Comparison of ENCODE assay signal across 8 cellular contexts in the genomic region with DNA sequence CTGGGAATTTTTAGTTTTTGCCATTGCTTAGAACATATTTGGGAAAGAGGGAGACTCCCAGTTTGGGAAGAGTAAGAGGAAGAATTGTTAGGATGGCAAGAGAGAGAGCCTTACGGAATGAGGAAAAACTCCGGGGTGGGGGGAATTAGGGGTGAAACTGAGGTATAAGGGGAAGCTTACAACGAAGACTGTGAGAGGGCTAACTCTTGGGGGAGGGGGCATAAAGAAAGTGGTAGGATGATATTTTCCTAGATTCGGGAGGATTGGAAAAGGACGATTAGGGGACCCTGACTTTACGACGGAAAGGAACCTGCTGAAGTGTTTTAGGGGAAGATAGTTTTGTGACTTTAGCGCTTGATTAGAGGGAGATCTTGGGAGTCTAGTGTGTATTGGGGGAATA. TPM values are rescaled to one million over a fixed set of nuclear protein-coding genes. Genes with fewer than 3 reads are reported as not detected.
DNase-seq lines count a peak whose midpoint lies in the region; ATAC-seq lines count a peak whose summit lies in the region.

No MANE protein-coding gene starts in this region.

- H3K4me3 Mint-ChIP-seq in T-helper 2 cell treated with Interferon-gamma antibody and Interleukin-4, amounts not matched to agents 5 μg/mL and 100 μg/mL, for 36 hours, result peak overlapping the region; percentile 97
- H3K4me3 Mint-ChIP-seq in activated T-helper 2 cell treated with anti-CD3 and anti-CD28 coated beads, Interferon-gamma antibody, Interleukin-2, Interleukin-4, amounts not matched to agents 10 μg/mL and 5 μg/mL and 100 μg/mL, durations not matched to agents 14 hours and 24 hours and 36 hours (ENCODE audit: low read depth), result peak overlapping the region; percentile 95

- H3K36me3 Mint-ChIP-seq in T-helper 2 cell treated with Interferon-gamma antibody and Interleukin-4, amounts not matched to agents 5 μg/mL and 100 μg/mL, for 36 hours (ENCODE audit: low read depth), result peaks cover 4% of the 10 kb centered on the region
- H3K36me3 Mint-ChIP-seq in activated T-helper 2 cell treated with anti-CD3 and anti-CD28 coated beads, Interferon-gamma antibody, Interleukin-2, Interleukin-4, amounts not matched to agents 10 μg/mL and 5 μg/mL and 100 μg/mL, durations not matched to agents 14 hours and 24 hours and 36 hours (ENCODE audit: low read depth), result peaks cover 25% of the 10 kb centered on the region

- H3K27me3 Mint-ChIP-seq in T-helper 2 cell treated with Interferon-gamma antibody and Interleukin-4, amounts not matched to agents 5 μg/mL and 100 μg/mL, for 36 hours (ENCODE audit: low read depth), result no peaks in the 10 kb centered on the region
- H3K27me3 Mint-ChIP-seq in activated T-helper 2 cell treated with anti-CD3 and anti-CD28 coated beads, Interferon-gamma antibody, Interleukin-2, Interleukin-4, amounts not matched to agents 10 μg/mL and 5 μg/mL and 100 μg/mL, durations not matched to agents 14 hours and 24 hours and 36 hours (ENCODE audit: low read depth), result no peaks in the 10 kb centered on the region

- intact Hi-C loops in activated T-helper 2 cell treated with anti-CD3 and anti-CD28 coated beads, Interferon-gamma antibody, Interleukin-2, Interleukin-4, amounts not matched to agents 10 μg/mL and 5 μg/mL and 100 μg/mL, durations not matched to agents 14 hours and 24 hours and 36 hours (cut with micrococcal nuclease), result loop anchor here (1.0 kb wide), 1 partner anchor 187 kb away; no protein-coding TSS in a partner anchor

- ATAC-seq in GM18873 (IDR thresholded peaks at IDR 0.05; ENCODE audit: low FRiP score, unreplicated experiment) (no peak), HG03521 (IDR thresholded peaks at IDR 0.05; ENCODE audit: unreplicated experiment) (no peak)

- DNase-seq in T-helper 2 cell treated with Interferon-gamma antibody and Interleukin-4, amounts not matched to agents 5 μg/mL and 100 μg/mL, for 36 hours (ENCODE audit: low spot score), result no peak
- DNase-seq in T-helper 2 cell, result no peak
- no peak for DNase-seq in activated T-helper 2 cell treated with anti-CD3 and anti-CD28 coated beads, Interferon-gamma antibody, Interleukin-2, Interleukin-4, amounts not matched to agents 10 μg/mL and 5 μg/mL and 100 μg/mL, durations not matched to agents 14 hours and 24 hours and 36 hours (ENCODE audit: low spot score)
- peak; percentile 5 for DNase-seq in inferior parietal cortex (ENCODE audit: extremely low spot score)
- DNase-seq in superior temporal gyrus (ENCODE audit: extremely low spot score), result peak; percentile 19
- no peak for DNase-seq in effector CD4-positive, alpha-beta T cell

- H3K4me1 Mint-ChIP-seq in T-helper 2 cell treated with Interferon-gamma antibody and Interleukin-4, amounts not matched to agents 5 μg/mL and 100 μg/mL, for 36 hours (ENCODE audit: low read depth), result peaks cover 14% of the 10 kb centered on the region
- peaks cover 16% of the 10 kb centered on the region for H3K4me1 Mint-ChIP-seq in activated T-helper 2 cell treated with anti-CD3 and anti-CD28 coated beads, Interferon-gamma antibody, Interleukin-2, Interleukin-4, amounts not matched to agents 10 μg/mL and 5 μg/mL and 100 μg/mL, durations not matched to agents 14 hours and 24 hours and 36 hours (ENCODE audit: low read depth)

- peak overlapping the region; percentile 93 for H3K27ac Mint-ChIP-seq in T-helper 2 cell treated with Interferon-gamma antibody and Interleukin-4, amounts not matched to agents 5 μg/mL and 100 μg/mL, for 36 hours
- H3K27ac Mint-ChIP-seq in activated T-helper 2 cell treated with anti-CD3 and anti-CD28 coated beads, Interferon-gamma antibody, Interleukin-2, Interleukin-4, amounts not matched to agents 10 μg/mL and 5 μg/mL and 100 μg/mL, durations not matched to agents 14 hours and 24 hours and 36 hours, result peak overlapping the region; percentile 96

- H3K9me3 Mint-ChIP-seq in T-helper 2 cell treated with Interferon-gamma antibody and Interleukin-4, amounts not matched to agents 5 μg/mL and 100 μg/mL, for 36 hours, result no peaks in the 10 kb centered on the region
- no peaks in the 10 kb centered on the region for H3K9me3 Mint-ChIP-seq in activated T-helper 2 cell treated with anti-CD3 and anti-CD28 coated beads, Interferon-gamma antibody, Interleukin-2, Interleukin-4, amounts not matched to agents 10 μg/mL and 5 μg/mL and 100 μg/mL, durations not matched to agents 14 hours and 24 hours and 36 hours

RNA-seq across cellular contexts. Expression of gene PHF6, which starts 0.6 kb away (rescaled TPM):
- total RNA-seq in activated T-helper 2 cell treated with anti-CD3 and anti-CD28 coated beads, Interferon-gamma antibody, Interleukin-2, Interleukin-4, amounts not matched to agents 10 μg/mL and 5 μg/mL and 100 μg/mL, durations not matched to agents 14 hours and 24 hours and 36 hours, result 97.6 and 99.6 TPM in 2 replicates

Comparison
In these comparisons a context has a peak if more than half of its experiments do, and no peak if none do; other contexts are left out.
1. DNase-seq: peak in inferior parietal cortex (single experiment) and superior temporal gyrus (single experiment); none in T-helper 2 cell treated with Interferon-gamma antibody and Interleukin-4, amounts not matched to agents 5 μg/mL and 100 μg/mL, for 36 hours (single experiment), T-helper 2 cell (0 of 5), activated T-helper 2 cell treated with anti-CD3 and anti-CD28 coated beads, Interferon-gamma antibody, Interleukin-2, Interleukin-4, amounts not matched to agents 10 μg/mL and 5 μg/mL and 100 μg/mL, durations not matched to agents 14 hours and 24 hours and 36 hours (single experiment) and effector CD4-positive, alpha-beta T cell (single experiment).